10 cellular contexts compared by ENCODE assay signal in genomic region chr1:33147997-33148314, GRCh38. TPM values are rescaled to one million over a fixed set of nuclear protein-coding genes. Genes with fewer than 3 reads are reported as not detected.
DNase-seq lines count a peak whose midpoint lies in the region; ATAC-seq and TF ChIP-seq lines count a peak whose summit lies in the region.
"Had no signal": no experiment of that assay in that cellular context is flagged by ENCODE, and none has a peak within 500 bp of the region (broad histone marks: within the 10 kb centered on the region; RNA-seq: fewer than 3 reads in every experiment).

No MANE protein-coding gene starts in this region.

- POLR2A ChIA-PET in A673 (lab: Charles Lee; ENCODE audit: low non-redundant PET) (no interaction called here), PC-3 (lab: Charles Lee; ENCODE audit: unreplicated experiment) (no interaction called here)

- no peaks in the 10 kb centered on the region for H3F3A ChIP-seq in PC-3 (ENCODE audit: low read length, unreplicated experiment)

- no peaks in the 10 kb centered on the region for H3K9me2 ChIP-seq in PC-3 (replicated peaks; ENCODE audit: low read length)

- H3K27ac ChIP-seq in A673 (ENCODE audit: low read depth, low read length, poor library complexity, severe bottlenecking) = no peak overlapping the region
- H3K27ac ChIP-seq in PC-3 (ENCODE audit: low read length) = no peak overlapping the region
- no peak overlapping the region for H3K27ac ChIP-seq in fibroblast of lung (ENCODE audit: insufficient read depth, low read length)
- H3K27ac ChIP-seq: gastrocnemius medialis, SJSA1 had no signal

- H3K4me2 ChIP-seq in PC-3 (ENCODE audit: low read length) (no peak overlapping the region), fibroblast of lung (ENCODE audit: extremely low read depth, insufficient read depth, low read length) (no peak overlapping the region)

- intact Hi-C loops in A673 (cut with micrococcal nuclease; ENCODE audit: unreplicated experiment) = no loop called here
- intact Hi-C loops in PC-3 (cut with micrococcal nuclease) = no loop called here

- H4K20me1 ChIP-seq in PC-3 (ENCODE audit: low read length) (no peaks in the 10 kb centered on the region), fibroblast of lung (ENCODE audit: control insufficient read depth, extremely low read depth, insufficient read depth, low read length) (no peaks in the 10 kb centered on the region)

- H2AFZ ChIP-seq in PC-3 (ENCODE audit: low read length) (no peak overlapping the region), fibroblast of lung (ENCODE audit: low read length) (no peak overlapping the region)

- TF ChIP-seq CTCF in A673 (conservative IDR thresholded peaks at IDR 0.05; ENCODE audit: low read depth, low read length) (peak; percentile 61), GM10266 (IDR thresholded peaks at IDR 0.05; ENCODE audit: control insufficient read depth, insufficient read depth, low read depth, missing control alignments) (peak; percentile 44), PC-3 (conservative IDR thresholded peaks at IDR 0.05; ENCODE audit: low read depth, low read length) (peak; percentile 64), fibroblast of lung (conservative IDR thresholded peaks at IDR 0.05 in 1 of 2, IDR thresholded peaks at IDR 0.05 in 1 of 2; ENCODE audit: low read depth in 1 of 2, low read length in 2 of 2) (peak; percentile 52 to 66)

- no peak for ATAC-seq in PC-3
- ATAC-seq in HG02759 (IDR thresholded peaks at IDR 0.05; ENCODE audit: unreplicated experiment) = no peak
- ATAC-seq: gastrocnemius medialis had no signal

- H3K79me2 ChIP-seq in PC-3 (ENCODE audit: low read length) (no peaks in the 10 kb centered on the region), fibroblast of lung (ENCODE audit: control insufficient read depth, insufficient read depth, low read length) (no peaks in the 10 kb centered on the region)

- H3K9me3 ChIP-seq in A673 (ENCODE audit: low read depth, low read length, poor library complexity, severe bottlenecking) (no peaks in the 10 kb centered on the region), PC-3 (ENCODE audit: low read length) (no peaks in the 10 kb centered on the region), fibroblast of lung (ENCODE audit: control insufficient read depth, insufficient read depth, low read depth, low read length) (no peaks in the 10 kb centered on the region)
- H3K9me3 ChIP-seq: gastrocnemius medialis, SJSA1 had no signal

- H3K27me3 ChIP-seq in A673 (replicated peaks; ENCODE audit: insufficient read depth, low read depth, low read length, poor library complexity) (no peaks in the 10 kb centered on the region), PC-3 (ENCODE audit: low read length) (no peaks in the 10 kb centered on the region), fibroblast of lung (ENCODE audit: control insufficient read depth, insufficient read depth, low read length) (no peaks in the 10 kb centered on the region)
- H3K27me3 ChIP-seq: gastrocnemius medialis, SJSA1 had no signal

- H3K36me3 ChIP-seq in A673 (ENCODE audit: insufficient read depth, low read length, poor library complexity, severe bottlenecking) (no peaks in the 10 kb centered on the region), PC-3 (ENCODE audit: low read depth, low read length) (no peaks in the 10 kb centered on the region), fibroblast of lung (ENCODE audit: control insufficient read depth, insufficient read depth, low read length) (peaks cover 6% of the 10 kb centered on the region)

- H3K4me1 ChIP-seq in A673 (ENCODE audit: insufficient read depth, low read length, poor library complexity, severe bottlenecking) (peaks cover 6% of the 10 kb centered on the region), PC-3 (ENCODE audit: insufficient read depth, low read length) (peaks cover 22% of the 10 kb centered on the region), fibroblast of lung (ENCODE audit: control insufficient read depth, extremely low read depth, insufficient read depth, low read length) (peaks cover 11% of the 10 kb centered on the region)

- H3K9ac ChIP-seq in PC-3 (ENCODE audit: low read length) (no peak overlapping the region), fibroblast of lung (ENCODE audit: insufficient read depth, low read length) (no peak overlapping the region)

- no peak overlapping the region for H3K4me3 ChIP-seq in A673 (ENCODE audit: low read depth, low read length, poor library complexity, severe bottlenecking)
- no peak overlapping the region for H3K4me3 ChIP-seq in PC-3 (ENCODE audit: low read length)
- H3K4me3 ChIP-seq in fibroblast of lung (replicated peaks in 1 of 4; ENCODE audit: control extremely low read depth in 1 of 4, insufficient read depth in 1 of 4, low read depth in 3 of 4, low read length in 4 of 4) = no peak overlapping the region
- H3K4me3 ChIP-seq: gastrocnemius medialis, SJSA1 had no signal

- DNase-seq in A673 (ENCODE audit: low spot score) (peak; percentile 50), GM10266 (ENCODE audit: extremely low spot score) (no peak), PC-3 (peak; percentile 45), fibroblast of lung (ENCODE audit: low read depth in 2 of 2) (peak in 1 of 2 donors; percentile 60), GM19238 (ENCODE audit: insufficient read length, low spot score) (no peak), DMS79 treated with DMSO at 0.1 percent for 48 hours (lab: John Stamatoyannopoulos, UW) (no peak), activated gamma-delta T cell treated with Interleukin-2 at 50 U/mL for 16 hours (no peak)
- DNase-seq: gastrocnemius medialis had no signal

- CTCF ChIA-PET in A673 (lab: Charles Lee) = interaction anchor here (0.7 to 1.2 kb wide), 5 partner anchors 10 to 34 kb away, joined by 3 to 6 read pairs (median 4); no protein-coding TSS in a partner anchor
- CTCF ChIA-PET in PC-3 (lab: Charles Lee) = interaction anchor here (1.0 kb wide), 1 partner anchor 21 kb away, joined by 5 read pairs; no protein-coding TSS in a partner anchor

- BruUV-seq in A673 (replicated peaks; lab: Mats Ljungman, UMichigan) (no TSS peak), PC-3 (replicated peaks; lab: Mats Ljungman, UMichigan) (no TSS peak)

RNA-seq across cellular contexts. Expression of gene TRIM62, which starts 33.9 kb away (rescaled TPM):
- total RNA-seq in A673 (2021) = 2.8 and 3.5 TPM in 2 replicates
- 3.9 and 9.7 TPM in 2 replicates for total RNA-seq in PC-3 (2014; rRNA removed)
- 1.8 and 3.1 TPM in 2 replicates for total RNA-seq in fibroblast of lung
- 2.4 and 3.1 TPM in 2 replicates for polyA plus RNA-seq in fibroblast of lung
- polyA plus RNA-seq in fibroblast of lung (2012) = 4.9 and 5.3 TPM in 2 replicates
- polyA minus RNA-seq in fibroblast of lung (ENCODE audit: low replicate concordance) = 13.3 and 20.9 TPM in 2 replicates

Comparison
In these comparisons a context has a peak if more than half of its experiments do, and no peak if none do; other contexts are left out.
1. DNase-seq: peak in A673 (single experiment) and PC-3 (single experiment); none in GM10266 (single experiment), GM19238 (single experiment), DMS79 treated with DMSO at 0.1 percent for 48 hours (single experiment) and activated gamma-delta T cell treated with Interleukin-2 at 50 U/mL for 16 hours (single experiment).
2. Peak in every context shown above with its lines, with median percentiles within 50 percentile points of each other: CTCF ChIP-seq.